In the genomic region with DNA sequence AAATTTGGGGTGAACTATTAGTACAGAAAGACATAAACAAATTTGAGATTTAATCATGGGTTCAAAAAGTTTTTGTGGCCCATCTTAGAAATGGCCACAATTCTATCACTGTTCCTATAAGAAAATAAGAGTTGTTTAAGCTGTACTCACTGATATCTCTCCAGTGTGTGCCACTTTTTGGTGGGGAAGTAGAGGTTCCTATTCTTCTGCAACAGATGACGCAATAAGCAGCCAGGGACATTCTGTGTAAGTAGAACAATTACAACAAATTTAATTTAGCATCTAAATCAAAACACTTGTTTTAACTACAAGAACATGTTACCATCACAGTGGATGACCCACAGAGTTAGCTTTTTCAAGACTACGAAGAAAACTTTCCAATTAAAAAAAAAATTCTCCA, we compare ENCODE assay signal across 23 cellular contexts.
"Had no signal": no experiment of that assay in that cellular context is flagged by ENCODE, and none has a peak within 500 bp of the region (broad histone marks: within the 10 kb centered on the region; RNA-seq: fewer than 3 reads in every experiment).

No MANE protein-coding gene starts in this region.

- H3K27ac Mint-ChIP-seq: activated CD4-positive, alpha-beta T cell treated with anti-CD3 and anti-CD28 coated beads, Interleukin-2, amount 10 ng/mL, durations not matched to agents 7 days and 5 days; activated CD8-positive, alpha-beta T cell treated with anti-CD3 and anti-CD28 coated beads, Interleukin-2, amount 10 ng/mL, durations not matched to agents 7 days and 5 days; activated naive CD4-positive, alpha-beta T cell treated with anti-CD3 and anti-CD28 coated beads, Interleukin-2, amount 10 ng/mL, durations not matched to agents 7 days and 5 days; activated naive CD8-positive, alpha-beta T cell treated with anti-CD3 and anti-CD28 coated beads, Interleukin-2, amount 50 U/mL, for 24 hours; brain; mesothelial cell of epicardium; stimulated activated memory B cell treated with anti-CD40 and anti-IgM and Interleukin-4, amounts not matched to agents 10 μg/mL and 1 μg/mL and 100 μg/mL, for 72 hours had no signal

- H3K4me1 Mint-ChIP-seq: brain had no signal

- DNase-seq: activated CD4-positive, alpha-beta T cell treated with anti-CD3 and anti-CD28 coated beads, Interleukin-2, amount 10 ng/mL, durations not matched to agents 7 days and 5 days; activated CD8-positive, alpha-beta memory T cell treated with anti-CD3 and anti-CD28 coated beads, Interleukin-2, amount 50 U/mL, for 4 hours; activated CD8-positive, alpha-beta T cell treated with anti-CD3 and anti-CD28 coated beads, Interleukin-2, amount 10 ng/mL, durations not matched to agents 7 days and 5 days; activated naive CD4-positive, alpha-beta T cell treated with anti-CD3 and anti-CD28 coated beads, Interleukin-2, amount 10 ng/mL, durations not matched to agents 7 days and 5 days; activated naive CD8-positive, alpha-beta T cell treated with anti-CD3 and anti-CD28 coated beads, Interleukin-2, amount 50 U/mL, for 24 hours; activated T-cell treated with anti-CD3 and anti-CD28 coated beads, Interleukin-2, amount 50 U/mL, for 4 hours; anterior cingulate cortex; caudate nucleus; heart left ventricle; left lung; sigmoid colon; stimulated activated CD4-positive, alpha-beta T cell treated with anti-CD3 and anti-CD28 coated beads, Interleukin-4, amount 100 ng/mL, for 4 hours; T1000 had no signal

- H3K27me3 Mint-ChIP-seq: activated CD4-positive, alpha-beta T cell treated with anti-CD3 and anti-CD28 coated beads, Interleukin-2, amount 10 ng/mL, durations not matched to agents 7 days and 5 days; activated naive CD4-positive, alpha-beta T cell treated with anti-CD3 and anti-CD28 coated beads, Interleukin-2, amount 10 ng/mL, durations not matched to agents 7 days and 5 days; activated naive CD8-positive, alpha-beta T cell treated with anti-CD3 and anti-CD28 coated beads, Interleukin-2, amount 50 U/mL, for 24 hours; brain; natural killer cell treated with Interleukin-12 subunit alpha and Interleukin-12 subunit beta and Interleukin-15 and Interleukin-18, amount 100 ng/mL, for 72 hours; stimulated activated memory B cell treated with anti-CD40 and anti-IgM and Interleukin-4, amounts not matched to agents 10 μg/mL and 1 μg/mL and 100 μg/mL, for 72 hours had no signal

- ATAC-seq: activated CD4-positive, CD25-positive, alpha-beta regulatory T cell treated with anti-CD3 and anti-CD28 coated beads, Interleukin-2, amount 50 U/mL, for 24 hours; activated CD8-positive, alpha-beta T cell treated with anti-CD3 and anti-CD28 coated beads, Interleukin-2, amount 10 ng/mL, durations not matched to agents 7 days and 5 days; activated naive CD8-positive, alpha-beta T cell treated with anti-CD3 and anti-CD28 coated beads, Interleukin-2, amount 50 U/mL, for 24 hours; activated T-cell treated with anti-CD3 and anti-CD28 coated beads, Interleukin-2, amount 50 U/mL, for 4 hours; esophagus mucosa; gastroesophageal sphincter; heart left ventricle; left lung; natural killer cell treated with Interleukin-12 subunit alpha and Interleukin-12 subunit beta and Interleukin-15 and Interleukin-18, amount 100 ng/mL, for 72 hours; stimulated activated memory B cell treated with anti-CD40 and anti-IgM and Interleukin-4, amounts not matched to agents 10 μg/mL and 1 μg/mL and 100 μg/mL, for 72 hours had no signal

- H3K9me3 Mint-ChIP-seq: activated CD4-positive, alpha-beta T cell treated with anti-CD3 and anti-CD28 coated beads, Interleukin-2, amount 10 ng/mL, durations not matched to agents 7 days and 5 days; activated naive CD4-positive, alpha-beta T cell treated with anti-CD3 and anti-CD28 coated beads, Interleukin-2, amount 10 ng/mL, durations not matched to agents 7 days and 5 days; activated naive CD8-positive, alpha-beta T cell treated with anti-CD3 and anti-CD28 coated beads, Interleukin-2, amount 50 U/mL, for 24 hours; activated T-cell treated with anti-CD3 and anti-CD28 coated beads, Interleukin-2, amount 50 U/mL, for 4 hours; natural killer cell treated with Interleukin-12 subunit alpha and Interleukin-12 subunit beta and Interleukin-15 and Interleukin-18, amount 100 ng/mL, for 72 hours; stimulated activated memory B cell treated with anti-CD40 and anti-IgM and Interleukin-4, amounts not matched to agents 10 μg/mL and 1 μg/mL and 100 μg/mL, for 72 hours had no signal

- H3K4me3 ChIP-seq: coronary artery, gastroesophageal sphincter, heart left ventricle, left lung, sigmoid colon, thoracic aorta, upper lobe of left lung had no signal

- H3K4me3 Mint-ChIP-seq: activated CD4-positive, alpha-beta T cell treated with anti-CD3 and anti-CD28 coated beads, Interleukin-2, amount 10 ng/mL, durations not matched to agents 7 days and 5 days; activated CD8-positive, alpha-beta T cell treated with anti-CD3 and anti-CD28 coated beads, Interleukin-2, amount 10 ng/mL, durations not matched to agents 7 days and 5 days; activated naive CD4-positive, alpha-beta T cell treated with anti-CD3 and anti-CD28 coated beads, Interleukin-2, amount 10 ng/mL, durations not matched to agents 7 days and 5 days; activated naive CD8-positive, alpha-beta T cell treated with anti-CD3 and anti-CD28 coated beads, Interleukin-2, amount 50 U/mL, for 24 hours; activated T-cell treated with anti-CD3 and anti-CD28 coated beads, Interleukin-2, amount 50 U/mL, for 4 hours; brain; mesothelial cell of epicardium; natural killer cell treated with Interleukin-12 subunit alpha and Interleukin-12 subunit beta and Interleukin-15 and Interleukin-18, amount 100 ng/mL, for 72 hours; stimulated activated memory B cell treated with anti-CD40 and anti-IgM and Interleukin-4, amounts not matched to agents 10 μg/mL and 1 μg/mL and 100 μg/mL, for 72 hours had no signal
